1 cellular context compared by ENCODE assay signal in the genomic region with DNA sequence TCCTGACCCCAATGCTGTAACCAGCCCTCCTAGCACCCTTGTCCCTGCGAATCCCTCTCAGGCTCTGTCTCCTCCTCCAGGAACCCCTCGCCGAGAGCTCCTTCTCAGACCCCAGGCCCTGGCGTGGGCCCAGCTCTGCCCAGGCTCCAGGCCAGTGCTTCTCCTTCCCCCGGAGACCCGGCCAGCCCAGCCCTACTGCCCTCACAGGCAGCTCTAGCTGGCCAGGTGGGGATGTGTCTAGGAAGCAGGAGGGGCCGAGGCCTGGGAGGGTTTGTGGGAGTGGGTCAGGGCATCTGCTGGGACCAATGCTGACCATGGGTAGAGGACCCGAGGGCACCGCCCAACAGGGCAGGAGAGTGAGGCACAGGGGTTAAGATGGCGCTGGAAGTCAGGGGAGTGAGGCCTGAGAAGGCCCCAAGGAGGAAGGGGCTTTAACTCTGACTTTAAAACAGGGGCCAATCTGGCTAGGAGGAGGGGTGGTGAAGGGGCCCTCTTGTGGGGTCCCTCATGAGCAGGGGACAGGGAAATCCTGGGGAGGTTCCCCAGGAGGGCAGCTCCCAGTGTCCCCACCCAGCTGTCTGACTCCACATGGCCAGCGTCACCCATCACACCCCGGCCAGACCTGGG.
TF ChIP-seq lines count a peak whose summit lies in the region.

No MANE protein-coding gene starts in this region.

TF ChIP-seq in SK-N-SH treated with all-trans-retinoic acid at 6 μM for 48 hours, 23 proteins besides CTCF, POLR2A, EP300 and RAD21 (continued from another document):
- TF ChIP-seq, protein P1, sequence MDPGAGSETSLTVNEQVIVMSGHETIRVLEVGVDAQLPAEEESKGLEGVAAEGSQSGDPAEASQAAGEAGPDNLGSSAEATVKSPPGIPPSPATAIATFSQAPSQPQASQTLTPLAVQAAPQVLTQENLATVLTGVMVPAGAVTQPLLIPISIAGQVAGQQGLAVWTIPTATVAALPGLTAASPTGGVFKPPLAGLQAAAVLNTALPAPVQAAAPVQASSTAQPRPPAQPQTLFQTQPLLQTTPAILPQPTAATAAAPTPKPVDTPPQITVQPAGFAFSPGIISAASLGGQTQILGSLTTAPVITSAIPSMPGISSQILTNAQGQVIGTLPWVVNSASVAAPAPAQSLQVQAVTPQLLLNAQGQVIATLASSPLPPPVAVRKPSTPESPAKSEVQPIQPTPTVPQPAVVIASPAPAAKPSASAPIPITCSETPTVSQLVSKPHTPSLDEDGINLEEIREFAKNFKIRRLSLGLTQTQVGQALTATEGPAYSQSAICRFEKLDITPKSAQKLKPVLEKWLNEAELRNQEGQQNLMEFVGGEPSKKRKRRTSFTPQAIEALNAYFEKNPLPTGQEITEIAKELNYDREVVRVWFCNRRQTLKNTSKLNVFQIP (CRISPR knock-in tag; IDR thresholded peaks at IDR 0.05; ENCODE audit: borderline replicate concordance, low read depth), result no peak
- no peak for TF ChIP-seq ISL1 (CRISPR knock-in tag; IDR thresholded peaks at IDR 0.05)
- TF ChIP-seq ZFP3 (CRISPR knock-in tag; IDR thresholded peaks at IDR 0.05), result no peak
- TF ChIP-seq PPARA (CRISPR knock-in tag; IDR thresholded peaks at IDR 0.05; ENCODE audit: borderline replicate concordance), result no peak
- no peak for TF ChIP-seq RARB (CRISPR knock-in tag; IDR thresholded peaks at IDR 0.05)
- no peak for TF ChIP-seq SNAI2 (CRISPR knock-in tag; IDR thresholded peaks at IDR 0.05)
- no peak for TF ChIP-seq ZNF70 (CRISPR knock-in tag; IDR thresholded peaks at IDR 0.05)
- TF ChIP-seq, protein P2, sequence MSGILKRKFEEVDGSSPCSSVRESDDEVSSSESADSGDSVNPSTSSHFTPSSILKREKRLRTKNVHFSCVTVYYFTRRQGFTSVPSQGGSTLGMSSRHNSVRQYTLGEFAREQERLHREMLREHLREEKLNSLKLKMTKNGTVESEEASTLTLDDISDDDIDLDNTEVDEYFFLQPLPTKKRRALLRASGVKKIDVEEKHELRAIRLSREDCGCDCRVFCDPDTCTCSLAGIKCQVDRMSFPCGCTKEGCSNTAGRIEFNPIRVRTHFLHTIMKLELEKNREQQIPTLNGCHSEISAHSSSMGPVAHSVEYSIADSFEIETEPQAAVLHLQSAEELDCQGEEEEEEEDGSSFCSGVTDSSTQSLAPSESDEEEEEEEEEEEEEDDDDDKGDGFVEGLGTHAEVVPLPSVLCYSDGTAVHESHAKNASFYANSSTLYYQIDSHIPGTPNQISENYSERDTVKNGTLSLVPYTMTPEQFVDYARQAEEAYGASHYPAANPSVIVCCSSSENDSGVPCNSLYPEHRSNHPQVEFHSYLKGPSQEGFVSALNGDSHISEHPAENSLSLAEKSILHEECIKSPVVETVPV (CRISPR knock-in tag; IDR thresholded peaks at IDR 0.05), result no peak
- no peak for TF ChIP-seq GLIS3 (CRISPR knock-in tag; IDR thresholded peaks at IDR 0.05)
- TF ChIP-seq ESRRG (CRISPR knock-in tag; IDR thresholded peaks at IDR 0.05), result no peak
- no peak for TF ChIP-seq BACH2 (CRISPR knock-in tag; IDR thresholded peaks at IDR 0.05; ENCODE audit: borderline replicate concordance)
